In genomic region chr14:19658706-19659105, GRCh38 we compare ENCODE assay signal across 18 cellular contexts. TPM values are rescaled to one million over a fixed set of nuclear protein-coding genes. Genes with fewer than 3 reads are reported as not detected.
"Had no signal": no experiment of that assay in that cellular context is flagged by ENCODE, and none has a peak within 500 bp of the region (broad histone marks: within the 10 kb centered on the region; RNA-seq: fewer than 3 reads in every experiment).

No MANE protein-coding gene starts in this region.

RNA-seq across cellular contexts. Expression of gene OR11H2, which starts 55.0 kb away (rescaled TPM):
- total RNA-seq: activated B cell treated with CpG ODN at 0.5 μM for 24 hours; activated CD4-positive, alpha-beta memory T cell treated with anti-CD3 and anti-CD28 coated beads for 36 hours; activated CD4-positive, alpha-beta T cell treated with anti-CD3 and anti-CD28 coated beads, Interleukin-2, amount 10 ng/mL, durations not matched to agents 24 days and 14 days; activated CD8-positive, alpha-beta memory T cell treated with anti-CD3 and anti-CD28 coated beads for 36 hours; activated CD8-positive, alpha-beta T cell treated with anti-CD3 and anti-CD28 coated beads for 36 hours; activated naive CD4-positive, alpha-beta T cell treated with anti-CD3 and anti-CD28 coated beads for 36 hours; activated naive CD4-positive, alpha-beta T cell treated with anti-CD3 and anti-CD28 coated beads, Interleukin-2, amount 50 U/mL, for 72 hours; activated naive CD8-positive, alpha-beta T cell treated with anti-CD3 and anti-CD28 coated beads for 36 hours; activated T-cell treated with anti-CD3 and anti-CD28 coated beads, Interleukin-2, amount 50 U/mL, for 4 hours; activated T-cell treated with anti-CD3 and anti-CD28 coated beads, Interleukin-2, amount 50 U/mL, for 72 hours; activated T-helper 1 cell treated with anti-CD3 and anti-CD28 coated beads, Interleukin-12 subunit alpha, Interleukin-12 subunit beta, Interleukin-2, Interleukin-4 antibody, amounts not matched to agents 30 ng/mL and 10 ng/mL and 1 ng/mL, durations not matched to agents 14 hours and 24 hours and 36 hours; activated T-helper 17 cell treated with anti-CD3 and anti-CD28 coated beads, Interleukin-2, amount 50 U/mL, for 72 hours; adrenal gland; aorta; astrocyte; body of pancreas; breast epithelium; cardiac muscle cell had no signal
